ENCODE assay signal across 16 cellular contexts in the genomic region with DNA sequence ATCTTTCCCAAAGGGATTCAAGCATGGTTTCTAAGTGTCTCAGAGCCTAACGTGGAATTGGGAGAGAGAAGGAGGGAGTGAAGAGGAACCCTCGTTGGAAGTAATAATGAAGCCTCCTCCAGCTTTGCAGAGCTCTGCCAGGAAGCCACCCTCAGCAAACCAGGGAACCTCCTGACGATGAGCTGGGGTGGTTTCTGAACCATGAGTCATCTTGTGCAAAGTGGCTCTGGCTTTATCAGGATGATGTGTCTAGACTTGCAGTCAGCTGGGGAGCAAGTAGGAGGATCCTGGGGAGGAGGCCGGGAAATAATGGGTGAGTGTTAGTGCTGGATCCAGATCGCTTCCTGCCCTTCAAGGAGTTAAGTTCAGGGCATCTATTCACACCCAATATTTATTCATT.
"Had no signal": no experiment of that assay in that cellular context is flagged by ENCODE, and none has a peak within 500 bp of the region (broad histone marks: within the 10 kb centered on the region; RNA-seq: fewer than 3 reads in every experiment).

No MANE protein-coding gene starts in this region.

- H3K36me3 Mint-ChIP-seq: natural killer cell had no signal

- H3K4me1 Mint-ChIP-seq: activated naive CD8-positive, alpha-beta T cell treated with anti-CD3 and anti-CD28 coated beads, Interleukin-2, amount 50 U/mL, for 24 hours; natural killer cell had no signal

- H3K27ac ChIP-seq: coronary artery, gastrocnemius medialis, psoas muscle, sigmoid colon, upper lobe of right lung had no signal

- H3K4me3 ChIP-seq: coronary artery, gastrocnemius medialis, psoas muscle, sigmoid colon, upper lobe of right lung had no signal

- H3K27me3 Mint-ChIP-seq: activated naive CD8-positive, alpha-beta T cell treated with anti-CD3 and anti-CD28 coated beads, Interleukin-2, amount 50 U/mL, for 24 hours had no signal

- H3K9me3 ChIP-seq: gastrocnemius medialis, psoas muscle, sigmoid colon, upper lobe of right lung had no signal

- H3K27me3 ChIP-seq: gastrocnemius medialis, sigmoid colon, upper lobe of right lung had no signal

- DNase-seq: activated CD4-positive, alpha-beta T cell treated with anti-CD3 and anti-CD28 coated beads for 4 hours; activated CD8-positive, alpha-beta T cell treated with anti-CD3 and anti-CD28 coated beads, Interleukin-2, amount 10 ng/mL, durations not matched to agents 7 days and 5 days; activated naive CD4-positive, alpha-beta T cell; activated naive CD8-positive, alpha-beta T cell treated with anti-CD3 and anti-CD28 coated beads, Interleukin-2, amount 50 U/mL, for 24 hours; effector CD8-positive, alpha-beta T cell; gastrocnemius medialis; left colon; natural killer cell; psoas muscle; sigmoid colon; stimulated activated CD4-positive, alpha-beta T cell treated with anti-CD3 and anti-CD28 coated beads, Interleukin-2, amount 100 ng/mL, for 48 hours; stimulated activated naive CD4-positive, alpha-beta T cell treated with Interleukin-2 at 50 U/mL for 16 hours; T-helper 1 cell; upper lobe of right lung had no signal

- H3K36me3 ChIP-seq: gastrocnemius medialis, sigmoid colon, upper lobe of right lung had no signal

- H3K4me3 Mint-ChIP-seq: activated CD8-positive, alpha-beta T cell treated with anti-CD3 and anti-CD28 coated beads, Interleukin-2, amount 10 ng/mL, durations not matched to agents 7 days and 5 days; activated naive CD8-positive, alpha-beta T cell treated with anti-CD3 and anti-CD28 coated beads, Interleukin-2, amount 50 U/mL, for 24 hours; activated T-helper 1 cell treated with anti-CD3 and anti-CD28 coated beads, Interleukin-12 subunit alpha, Interleukin-12 subunit beta, Interleukin-2, Interleukin-4 antibody, amounts not matched to agents 30 ng/mL and 10 ng/mL and 1 ng/mL, durations not matched to agents 14 hours and 24 hours and 36 hours; natural killer cell had no signal

- H3K27ac Mint-ChIP-seq: activated CD8-positive, alpha-beta T cell treated with anti-CD3 and anti-CD28 coated beads, Interleukin-2, amount 10 ng/mL, durations not matched to agents 7 days and 5 days; activated naive CD8-positive, alpha-beta T cell treated with anti-CD3 and anti-CD28 coated beads, Interleukin-2, amount 50 U/mL, for 24 hours; activated T-helper 1 cell treated with anti-CD3 and anti-CD28 coated beads, Interleukin-12 subunit alpha, Interleukin-12 subunit beta, Interleukin-2, Interleukin-4 antibody, amounts not matched to agents 30 ng/mL and 10 ng/mL and 1 ng/mL, durations not matched to agents 14 hours and 24 hours and 36 hours; natural killer cell had no signal

- H3K4me1 ChIP-seq: gastrocnemius medialis, psoas muscle, sigmoid colon, upper lobe of right lung had no signal
